ENCODE assay signal across 12 cellular contexts in genomic region chr5:124634228-124634819, GRCh38.
A peak's percentile ranks its signal among the peaks of the same experiment; 100 is the strongest.
DNase-seq lines count a peak whose midpoint lies in the region; ATAC-seq and TF ChIP-seq lines count a peak whose summit lies in the region.
"Had no signal": no experiment of that assay in that cellular context is flagged by ENCODE, and none has a peak within 500 bp of the region (broad histone marks: within the 10 kb centered on the region; RNA-seq: fewer than 3 reads in every experiment).

No MANE protein-coding gene starts in this region.

- CTCF ChIA-PET in AG04450 (lab: Charles Lee) = no interaction called here

- H3K4me3 Mint-ChIP-seq in activated T-helper 17 cell treated with anti-CD3 and anti-CD28 coated beads, Interleukin-2, amount 50 U/mL, for 72 hours = no peak overlapping the region

- POLR2A ChIA-PET in AG04450 (lab: Yijun Ruan, JAX) = interaction anchor here (0.8 kb wide), 2 partner anchors 17 to 113 kb away, joined by 3 to 4 read pairs; no protein-coding TSS in a partner anchor

- H3K27me3 Mint-ChIP-seq in activated T-helper 17 cell treated with anti-CD3 and anti-CD28 coated beads, Interleukin-2, amount 50 U/mL, for 72 hours = peaks cover 18% of the 10 kb centered on the region

- intact Hi-C loops in vagina (cut with DNase I) = no loop called here

- H3K4me1 ChIP-seq in vagina = peaks cover 14% of the 10 kb centered on the region

- peak; percentile 21 for ATAC-seq in HG03432 (IDR thresholded peaks at IDR 0.05; ENCODE audit: unreplicated experiment)
- ATAC-seq in GM18907 (IDR thresholded peaks at IDR 0.05; ENCODE audit: unreplicated experiment) = no peak
- ATAC-seq in activated T-helper 17 cell treated with anti-CD3 and anti-CD28 coated beads, Interleukin-2, amount 50 U/mL, for 72 hours (replicated peaks) = no peak

- H3K4me1 Mint-ChIP-seq in activated T-helper 17 cell treated with anti-CD3 and anti-CD28 coated beads, Interleukin-2, amount 50 U/mL, for 72 hours = no peaks in the 10 kb centered on the region

- no peak overlapping the region for H3K27ac Mint-ChIP-seq in activated T-helper 17 cell treated with anti-CD3 and anti-CD28 coated beads, Interleukin-2, amount 50 U/mL, for 72 hours

- H3K27ac ChIP-seq in AG04450 (ENCODE audit: low read depth, low read length) = peak overlapping the region; percentile 53
- H3K27ac ChIP-seq in vagina = no peak overlapping the region

- H3K36me3 Mint-ChIP-seq in activated T-helper 17 cell treated with anti-CD3 and anti-CD28 coated beads, Interleukin-2, amount 50 U/mL, for 72 hours (ENCODE audit: low read depth) = no peaks in the 10 kb centered on the region

- no peaks in the 10 kb centered on the region for H3K9me3 Mint-ChIP-seq in activated T-helper 17 cell treated with anti-CD3 and anti-CD28 coated beads, Interleukin-2, amount 50 U/mL, for 72 hours

- no peaks in the 10 kb centered on the region for H3K36me3 ChIP-seq in vagina

- H3K4me3 ChIP-seq in AG04450 (ENCODE audit: low read depth, low read length) (no peak overlapping the region), vagina (no peak overlapping the region)

- no peak for TF ChIP-seq POLR2A in vagina (IDR thresholded peaks at IDR 0.05)

- TF ChIP-seq CTCF in AG04450 (IDR thresholded peaks at IDR 0.05; ENCODE audit: low read depth, low read length) (no peak), vagina (IDR thresholded peaks at IDR 0.05) (no peak)

- DNase-seq in AG04450 (ENCODE audit: low read depth, low spot score) (no peak), amniotic epithelial cell (ENCODE audit: low read depth) (peak; percentile 60), kidney tubule cell (ENCODE audit: low spot score) (peak; percentile 46), HuH-7.5 (ENCODE audit: low spot score) (no peak), vagina (ENCODE audit: extremely low spot score in 2 of 2) (no peak)
- DNase-seq: amygdala; BE2C; NCI-H146; stimulated activated CD4-positive, alpha-beta T cell treated with anti-CD3 and anti-CD28 coated beads, Interleukin-4, amount 100 ng/mL, for 4 hours had no signal

- no peaks in the 10 kb centered on the region for H3K9me3 ChIP-seq in AG04450 (ENCODE audit: control insufficient read depth, insufficient read depth, low read length)
- H3K9me3 ChIP-seq in vagina = no peaks in the 10 kb centered on the region
- H3K9me3 ChIP-seq: BE2C had no signal

- no peaks in the 10 kb centered on the region for H3K27me3 ChIP-seq in AG04450 (ENCODE audit: control insufficient read depth, insufficient read depth, low read length)
- H3K27me3 ChIP-seq in vagina = no peaks in the 10 kb centered on the region
- H3K27me3 ChIP-seq: BE2C had no signal

Comparison
In these comparisons a context has a peak if more than half of its experiments do, and no peak if none do; other contexts are left out.
1. DNase-seq: peak in amniotic epithelial cell (single experiment) and kidney tubule cell (single experiment); none in AG04450 (single experiment), HuH-7.5 (single experiment) and vagina (0 of 2).